In the genomic region with DNA sequence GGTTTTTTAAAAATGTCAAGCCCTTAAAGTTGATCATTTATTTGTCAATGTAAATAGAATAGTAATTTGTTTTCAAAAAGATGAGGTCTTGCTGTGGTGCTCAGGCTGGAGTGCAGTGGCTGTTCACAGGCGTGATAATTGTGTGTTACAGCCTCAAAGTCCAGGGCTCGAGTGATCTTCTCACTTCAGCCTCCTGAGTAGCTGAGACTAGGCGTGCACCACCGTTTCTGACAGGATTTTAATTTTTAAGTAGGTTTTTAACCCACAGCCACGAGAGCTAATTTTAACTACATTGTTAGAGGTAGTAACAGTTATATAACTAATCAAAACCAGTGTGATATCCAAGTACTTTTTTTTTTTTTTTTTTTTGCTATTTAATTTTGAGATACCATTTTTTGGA, we compare ENCODE assay signal across 9 cellular contexts. TPM values are rescaled to one million over a fixed set of nuclear protein-coding genes. Genes with fewer than 3 reads are reported as not detected.
"Had no signal": no experiment of that assay in that cellular context is flagged by ENCODE, and none has a peak within 500 bp of the region (broad histone marks: within the 10 kb centered on the region; RNA-seq: fewer than 3 reads in every experiment).

No MANE protein-coding gene starts in this region.

- H3K27ac Mint-ChIP-seq: GM23338, HFFc6 had no signal

- H3K4me3 Mint-ChIP-seq: GM23338, HFFc6 had no signal

- FAIRE-seq: H1, HTR-8/SVneo, K562 had no signal

- H3K9me3 Mint-ChIP-seq: GM23338, HFFc6 had no signal

- ATAC-seq: GM23338, HCT116, K562 had no signal

- DNase-seq: H7 had no signal

RNA-seq across cellular contexts. Expression of a gene that starts 43.1 kb away (rescaled TPM):
- total RNA-seq: HFFc6, HT-29, IMR-90, K562 had no signal
